In genomic region chr10:47047577-47048532, GRCh38 we compare ENCODE assay signal across 8 cellular contexts.
DNase-seq lines count a peak whose midpoint lies in the region; ATAC-seq and TF ChIP-seq lines count a peak whose summit lies in the region.

No MANE protein-coding gene starts in this region.

- no peak overlapping the region for H3K4me3 ChIP-seq in WI38 (ENCODE audit: low read depth, low read length)

- H3K27ac Mint-ChIP-seq in brain, result peak overlapping the region in 2 of 5 experiments; percentile 18 to 87

- H3K4me3 Mint-ChIP-seq in brain, result no peak overlapping the region

- H3K4me1 Mint-ChIP-seq in brain, result peaks cover 10% of the 10 kb centered on the region

- H3K27me3 Mint-ChIP-seq in brain, result peaks cover 18% of the 10 kb centered on the region

- TF ChIP-seq CTCF in WI38 (IDR thresholded peaks at IDR 0.05; ENCODE audit: low read depth, low read length) (peak; percentile 81), brain (conservative IDR thresholded peaks at IDR 0.05) (peak; percentile 81 to 91)

- peak; percentile 85 for DNase-seq in Right ventricle myocardium inferior (ENCODE audit: missing footprints)
- DNase-seq in cardiac septum (ENCODE audit: low spot score), result no peak
- DNase-seq in MV-4-11 (lab: John Stamatoyannopoulos, UW), result peak; percentile 51
- peak; percentile 72 for DNase-seq in iris pigment epithelial cell (ENCODE audit: low read depth)
- DNase-seq in stimulated activated CD4-positive, alpha-beta T cell treated with anti-CD3 and anti-CD28 coated beads, Interleukin-1b, Interleukin-23, amount 100 ng/mL, for 24 hours (ENCODE audit: low read depth in 4 of 4, low spot score in 1 of 4), result peak; percentile 70 to 74 (median 72)
- no peak for DNase-seq in NCI-H446 treated with DMSO at 0.1 percent for 48 hours (lab: John Stamatoyannopoulos, UW)

- H3K9me3 Mint-ChIP-seq in brain, result peaks cover 0 to 3% (median 0%) of the 10 kb centered on the region in 5 experiments

- peak; percentile 51 for ATAC-seq in Right ventricle myocardium inferior

- H3K36me3 Mint-ChIP-seq in brain, result no peaks in the 10 kb centered on the region

- intact Hi-C loops in Right ventricle myocardium inferior (cut with DNase I), result loop anchor here (1.0 kb wide), 1 partner anchor 264 kb away; no protein-coding TSS in a partner anchor
- intact Hi-C loops in cardiac septum (cut with DNase I), result loop anchor here (2.0 kb wide), 1 partner anchor 265 kb away; no protein-coding TSS in a partner anchor

Comparison
In these comparisons a context has a peak if more than half of its experiments do, and no peak if none do; other contexts are left out.
1. DNase-seq: peak in Right ventricle myocardium inferior (single experiment), MV-4-11 (single experiment), iris pigment epithelial cell (single experiment) and stimulated activated CD4-positive, alpha-beta T cell treated with anti-CD3 and anti-CD28 coated beads, Interleukin-1b, Interleukin-23, amount 100 ng/mL, for 24 hours (4 of 4); none in cardiac septum (single experiment) and NCI-H446 treated with DMSO at 0.1 percent for 48 hours (single experiment).